Comparison of ENCODE assay signal across 11 cellular contexts in genomic region chr2:46257476-46257875, GRCh38. TPM values are rescaled to one million over a fixed set of nuclear protein-coding genes. Genes with fewer than 3 reads are reported as not detected.
DNase-seq lines count a peak whose midpoint lies in the region; TF ChIP-seq lines count a peak whose summit lies in the region.
"Had no signal": no experiment of that assay in that cellular context is flagged by ENCODE, and none has a peak within 500 bp of the region (broad histone marks: within the 10 kb centered on the region; RNA-seq: fewer than 3 reads in every experiment).

No MANE protein-coding gene starts in this region.

- H3K4me3 Mint-ChIP-seq in CD4-positive, alpha-beta memory T cell = no peak overlapping the region
- no peak overlapping the region for H3K4me3 Mint-ChIP-seq in glutamatergic neuron (ENCODE audit: unreplicated experiment)

- H3K9me3 Mint-ChIP-seq in CD4-positive, alpha-beta memory T cell = no peaks in the 10 kb centered on the region
- H3K9me3 Mint-ChIP-seq in glutamatergic neuron (ENCODE audit: unreplicated experiment) = no peaks in the 10 kb centered on the region

- TF ChIP-seq CTCF in AG10803 (conservative IDR thresholded peaks at IDR 0.05; ENCODE audit: low read length) = no peak
- TF ChIP-seq CTCF in Peyer's patch (IDR thresholded peaks at IDR 0.05) = no peak
- no peak for TF ChIP-seq CTCF in glutamatergic neuron (IDR thresholded peaks at IDR 0.05; ENCODE audit: partially characterized antibody, unreplicated experiment)

- no peak overlapping the region for H3K27ac Mint-ChIP-seq in CD4-positive, alpha-beta memory T cell
- H3K27ac Mint-ChIP-seq in glutamatergic neuron (ENCODE audit: unreplicated experiment) = no peak overlapping the region

- peaks cover 0 to 7% of the 10 kb centered on the region in 2 donors for H3K27me3 Mint-ChIP-seq in CD4-positive, alpha-beta memory T cell
- no peaks in the 10 kb centered on the region for H3K27me3 Mint-ChIP-seq in glutamatergic neuron (ENCODE audit: unreplicated experiment)

- peaks cover 0 to 10% (median 0%) of the 10 kb centered on the region in 4 donors for H3K4me1 ChIP-seq in Peyer's patch
- no peaks in the 10 kb centered on the region for H3K4me1 ChIP-seq in CD4-positive, alpha-beta memory T cell (ENCODE audit: insufficient read depth, low read length)

- no peaks in the 10 kb centered on the region for H3K27me3 ChIP-seq in Peyer's patch
- H3K27me3 ChIP-seq in CD4-positive, alpha-beta memory T cell (ENCODE audit: insufficient read depth, low read length) = no peaks in the 10 kb centered on the region
- H3K27me3 ChIP-seq: BLaER1 treated with 17β-estradiol and CSF1 and Interleukin-3, amounts not matched to agents 10 nM and 100 nM; pancreas had no signal

- intact Hi-C loops in CD4-positive, alpha-beta memory T cell (cut with micrococcal nuclease) = no loop called here

- H3K4me3 ChIP-seq in AG10803 (ENCODE audit: low read length) (no peak overlapping the region), Peyer's patch (no peak overlapping the region)
- H3K4me3 ChIP-seq in CD4-positive, alpha-beta memory T cell (ENCODE audit: low read length in 2 of 2) = no peak overlapping the region
- H3K4me3 ChIP-seq: BLaER1 treated with 17β-estradiol and CSF1 and Interleukin-3, amounts not matched to agents 10 nM and 100 nM; pancreas had no signal

- no peaks in the 10 kb centered on the region for H3K9me3 ChIP-seq in Peyer's patch
- H3K9me3 ChIP-seq in CD4-positive, alpha-beta memory T cell (ENCODE audit: control insufficient read depth in 1 of 2, low read length in 2 of 2) = no peaks in the 10 kb centered on the region
- H3K9me3 ChIP-seq: BLaER1 treated with 17β-estradiol and CSF1 and Interleukin-3, amounts not matched to agents 10 nM and 100 nM; pancreas had no signal

- peak overlapping the region in 2 of 4 donors; percentile 35 to 39 for H3K27ac ChIP-seq in Peyer's patch
- no peak overlapping the region for H3K27ac ChIP-seq in CD4-positive, alpha-beta memory T cell (ENCODE audit: low read depth, low read length)
- H3K27ac ChIP-seq: BLaER1 treated with 17β-estradiol and CSF1 and Interleukin-3, amounts not matched to agents 10 nM and 100 nM; pancreas had no signal

- H3K4me1 Mint-ChIP-seq in CD4-positive, alpha-beta memory T cell = no peaks in the 10 kb centered on the region
- H3K4me1 Mint-ChIP-seq in glutamatergic neuron (ENCODE audit: low read depth, unreplicated experiment) = peaks cover 7% of the 10 kb centered on the region

- DNase-seq in AG10803 (ENCODE audit: low read depth) (peak; percentile 80), NCI-H1105 (lab: John Stamatoyannopoulos, UW) (peak; percentile 81), RKO (ENCODE audit: low spot score) (peak; percentile 12), glomerular endothelial cell (ENCODE audit: extremely low read depth, low read depth, low spot score) (peak; percentile 93), Peyer's patch (no peak), glutamatergic neuron (no peak), LoVo (ENCODE audit: low spot score) (no peak)
- DNase-seq in CD4-positive, alpha-beta memory T cell = no peak
- DNase-seq: cerebellar nuclear complex, pancreas had no signal

- no peaks in the 10 kb centered on the region for H3K36me3 Mint-ChIP-seq in CD4-positive, alpha-beta memory T cell
- H3K36me3 Mint-ChIP-seq in glutamatergic neuron (ENCODE audit: unreplicated experiment) = peaks cover 4% of the 10 kb centered on the region

- no peaks in the 10 kb centered on the region for H3K36me3 ChIP-seq in Peyer's patch
- H3K36me3 ChIP-seq in CD4-positive, alpha-beta memory T cell (ENCODE audit: insufficient read depth, low read length) = no peaks in the 10 kb centered on the region
- H3K36me3 ChIP-seq: BLaER1 treated with 17β-estradiol and CSF1 and Interleukin-3, amounts not matched to agents 10 nM and 100 nM; pancreas had no signal

- POLR2A ChIA-PET in CD4-positive, alpha-beta memory T cell (lab: Charles Lee; ENCODE audit: partially characterized antibody) = no interaction called here

- CTCF ChIA-PET in CD4-positive, alpha-beta memory T cell (lab: Charles Lee; ENCODE audit: partially characterized antibody) = no interaction called here

- no peak for TF ChIP-seq POLR2A in Peyer's patch (IDR thresholded peaks at IDR 0.05)

RNA-seq across cellular contexts. Expression of gene EPAS1, which starts 39.7 kb away (rescaled TPM):
- total RNA-seq in glomerular endothelial cell (239 and 676 TPM in 2 replicates), Peyer's patch (100 to 1,000 TPM; 114 to 240 (median 196) TPM), glutamatergic neuron (ENCODE audit: unreplicated experiment) (not detected)
- total RNA-seq in CD4-positive, alpha-beta memory T cell = 1 to 10 TPM; 2.3 to 2.7 TPM
- under 1 TPM in 1 of 2 donors, not detected in 1; 0.40 TPM for polyA plus RNA-seq in CD4-positive, alpha-beta memory T cell

Comparison
In these comparisons a context has a peak if more than half of its experiments do, and no peak if none do; other contexts are left out.
1. DNase-seq: peak in AG10803 (single experiment), NCI-H1105 (single experiment), RKO (single experiment) and glomerular endothelial cell (single experiment); none in Peyer's patch (0 of 3), CD4-positive, alpha-beta memory T cell (0 of 5), glutamatergic neuron (single experiment) and LoVo (single experiment).
2. RNA of gene EPAS1, which starts 39.7 kb away (total RNA-seq): 239 to 676 TPM in glomerular endothelial cell and 114 to 240 TPM in Peyer's patch; 2.3 to 2.7 TPM in CD4-positive, alpha-beta memory T cell and not detected in glutamatergic neuron (single experiment); every median in the first group is over 10 times any median in the second.